Comparison of ENCODE assay signal across 29 cellular contexts in the genomic region with DNA sequence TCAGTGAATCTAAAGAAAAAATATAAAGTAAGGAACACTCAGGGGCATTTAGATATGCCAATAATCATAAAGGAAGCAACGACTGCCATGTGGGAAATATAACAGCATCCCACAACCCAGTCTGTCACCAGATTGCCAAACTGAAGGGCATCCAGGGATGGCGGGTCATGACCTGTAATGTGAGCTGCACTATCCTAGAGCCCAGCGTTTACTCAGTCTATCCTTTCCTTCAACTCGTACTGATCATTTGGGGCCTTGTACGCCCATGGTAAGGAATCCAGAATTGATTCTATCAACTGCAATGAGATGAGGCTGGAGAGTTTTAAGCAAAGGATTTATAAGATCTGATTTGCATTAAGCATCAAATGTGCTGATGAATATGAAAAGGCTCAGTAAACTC. TPM values are rescaled to one million over a fixed set of nuclear protein-coding genes. Genes with fewer than 3 reads are reported as not detected.
A peak's percentile ranks its signal among the peaks of the same experiment; 100 is the strongest.
DNase-seq lines count a peak whose midpoint lies in the region; ATAC-seq, FAIRE-seq and TF ChIP-seq lines count a peak whose summit lies in the region.
"Had no signal": no experiment of that assay in that cellular context is flagged by ENCODE, and none has a peak within 500 bp of the region (broad histone marks: within the 10 kb centered on the region; RNA-seq: fewer than 3 reads in every experiment).

No MANE protein-coding gene starts in this region.

- POLR2A ChIA-PET in K562 (lab: Yijun Ruan, JAX), result interaction anchor here (0.6 kb wide), 1 partner anchor 89 kb away, joined by 3 read pairs; no protein-coding TSS in a partner anchor

- TF ChIP-seq CTCF in HL-60 (IDR thresholded peaks at IDR 0.05; ENCODE audit: insufficient read depth, low read length) (no peak), K562 (IDR thresholded peaks at IDR 0.05 in 2 of 3, conservative IDR thresholded peaks at IDR 0.05 in 1 of 3; ENCODE audit: insufficient read depth in 2 of 3, low read depth in 1 of 3, low read length in 3 of 3) (no peak), neutrophil (IDR thresholded peaks at IDR 0.05) (no peak), tibial artery (IDR thresholded peaks at IDR 0.05) (no peak)

- H3K27me3 ChIP-seq in HL-60 (ENCODE audit: insufficient read depth, poor library complexity, severe bottlenecking), result no peaks in the 10 kb centered on the region
- no peaks in the 10 kb centered on the region for H3K27me3 ChIP-seq in K562 (ENCODE audit: control insufficient read depth in 2 of 2, insufficient read depth in 2 of 2, low read length in 2 of 2)
- no peaks in the 10 kb centered on the region for H3K27me3 ChIP-seq in neutrophil
- no peaks in the 10 kb centered on the region for H3K27me3 ChIP-seq in tibial artery
- H3K27me3 ChIP-seq: pancreas, right atrium auricular region, SJSA1, spleen had no signal

- FAIRE-seq in K562 (lab: Jason Lieb, UNC), result peak; percentile 29
- FAIRE-seq: colon, HTR-8/SVneo, keratinocyte, pancreas had no signal

- H3K9me3 ChIP-seq in K562 (replicated peaks; ENCODE audit: control insufficient read depth, insufficient read depth, low read depth, low read length), result no peaks in the 10 kb centered on the region
- no peaks in the 10 kb centered on the region for H3K9me3 ChIP-seq in neutrophil
- no peaks in the 10 kb centered on the region for H3K9me3 ChIP-seq in tibial artery
- H3K9me3 ChIP-seq: pancreas, right atrium auricular region, SJSA1, spleen had no signal

- CTCF ChIA-PET in K562 (lab: Yijun Ruan, JAX; ENCODE audit: low intra/inter-chr PET ratio), result no interaction called here

- H3K4me3 ChIP-seq in HL-60 (replicated peaks; ENCODE audit: insufficient read depth, low read length) (no peak overlapping the region), K562 (no peak overlapping the region), neutrophil (ENCODE audit: low read depth in 1 of 2, low read length in 1 of 2) (no peak overlapping the region), tibial artery (no peak overlapping the region)
- H3K4me3 ChIP-seq: pancreas, right atrium auricular region, SJSA1, spleen had no signal

- no peaks in the 10 kb centered on the region for H3K27me3 Mint-ChIP-seq in activated T-cell treated with anti-CD3 and anti-CD28 coated beads, Interleukin-2, amount 50 U/mL, for 24 hours

- TF ChIP-seq RAD21 in K562 (CRISPR knock-in tag; conservative IDR thresholded peaks at IDR 0.05 in 1 of 2, IDR thresholded peaks at IDR 0.05 in 1 of 2), result no peak

- no peak overlapping the region for H2AFZ ChIP-seq in K562 (ENCODE audit: low read depth, low read length)

- H3K4me2 ChIP-seq in K562 (ENCODE audit: insufficient read depth, low read length), result no peak overlapping the region

- H3K4me1 Mint-ChIP-seq in activated T-cell treated with anti-CD3 and anti-CD28 coated beads, Interleukin-2, amount 50 U/mL, for 24 hours (ENCODE audit: low read depth), result peaks cover 61% of the 10 kb centered on the region

- peaks cover 91% of the 10 kb centered on the region for H3K79me2 ChIP-seq in K562 (ENCODE audit: control insufficient read depth, insufficient read depth, low read length)

- H3K36me3 Mint-ChIP-seq in activated T-cell treated with anti-CD3 and anti-CD28 coated beads, Interleukin-2, amount 50 U/mL, for 24 hours (ENCODE audit: low read depth), result peaks cover 35% of the 10 kb centered on the region

- H3K9me1 ChIP-seq in K562 (ENCODE audit: control insufficient read depth, insufficient read depth, low read length), result no peaks in the 10 kb centered on the region

- no peak for TF ChIP-seq POLR2A in K562 (conservative IDR thresholded peaks at IDR 0.05)

- H3K9me3 Mint-ChIP-seq in activated T-cell treated with anti-CD3 and anti-CD28 coated beads, Interleukin-2, amount 50 U/mL, for 24 hours, result no peaks in the 10 kb centered on the region
- H3K9me3 Mint-ChIP-seq: mesothelial cell of epicardium, nephron had no signal

- in situ Hi-C loops in K562 (cut with MboI), result no loop called here

- H3K27ac ChIP-seq in HL-60 (replicated peaks) (0 out of 2 replicates have a peak overlapping the region, but pooled peaks have one; percentile 20), K562 (ENCODE audit: extremely low read depth, low read depth, low read length) (no peak overlapping the region), neutrophil (peak overlapping the region; percentile 63), tibial artery (no peak overlapping the region)
- H3K27ac ChIP-seq: pancreas, right atrium auricular region, SJSA1 had no signal

- H3K36me3 ChIP-seq in K562 (ENCODE audit: control insufficient read depth, insufficient read depth, low read length) (peaks cover 21% of the 10 kb centered on the region), neutrophil (peaks cover 9% of the 10 kb centered on the region), tibial artery (peaks cover 0 to 17% (median 0%) of the 10 kb centered on the region in 3 donors)
- H3K36me3 ChIP-seq: pancreas had no signal

- H3K27ac Mint-ChIP-seq in activated T-cell treated with anti-CD3 and anti-CD28 coated beads, Interleukin-2, amount 50 U/mL, for 24 hours, result peak overlapping the region; percentile 42
- H3K27ac Mint-ChIP-seq: mesothelial cell of epicardium had no signal

- no peak for ATAC-seq in K562
- no peak for ATAC-seq in GM19452 (IDR thresholded peaks at IDR 0.05; ENCODE audit: unreplicated experiment)
- ATAC-seq: left ventricle myocardium superior, pancreas had no signal

- intact Hi-C loops in K562 (cut with micrococcal nuclease) (no loop called here), tibial artery (cut with DNase I; ENCODE audit: low total_unique reads) (no loop called here)

- no peak overlapping the region for H3K9ac ChIP-seq in K562 (ENCODE audit: insufficient read depth in 1 of 2, low read depth in 2 of 2, low read length in 2 of 2)

- no TSS peak for BruUV-seq in K562 (replicated peaks; lab: Mats Ljungman, UMichigan)

- no peak for TF ChIP-seq EP300 in K562 (IDR thresholded peaks at IDR 0.05; ENCODE audit: low read length)

- DNase-seq in activated T-cell treated with anti-CD3 and anti-CD28 coated beads, Interleukin-2, amount 50 U/mL, for 24 hours, result no peak
- no peak for DNase-seq in activated T-cell treated with anti-CD3 and anti-CD28 coated beads for 4 hours
- DNase-seq in HL-60 (ENCODE audit: low read depth in 1 of 2, low spot score in 1 of 2), result no peak
- no peak for DNase-seq in K562 (ENCODE audit: extremely low read depth in 1 of 4, low spot score in 3 of 4)
- DNase-seq in HUDEP-2 (lab: John Stamatoyannopoulos, UW; ENCODE audit: unreplicated experiment in 76 of 76), result no peak
- DNase-seq in tibial artery, result no peak
- DNase-seq: activated CD8-positive, alpha-beta memory T cell treated with anti-CD3 and anti-CD28 coated beads, Interleukin-2, amount 50 U/mL, for 4 hours; activated gamma-delta T cell; amniotic stem cell; DMS79; effector CD8-positive, alpha-beta T cell; erythroblast; H7; left ventricle myocardium superior; NCI-H1417 treated with DMSO at 0.1 percent for 48 hours; NCI-H2107; NCI-H446 treated with DMSO at 0.1 percent for 48 hours; NCI-H82; pancreas; spleen had no signal

- no peaks in the 10 kb centered on the region for H4K20me1 ChIP-seq in K562 (replicated peaks; ENCODE audit: control insufficient read depth, insufficient read depth, low read length)

- H3K4me1 ChIP-seq in K562 (replicated peaks in 1 of 2; ENCODE audit: control insufficient read depth in 2 of 2, insufficient read depth in 2 of 2, low read length in 2 of 2), result peaks cover 3% of the 10 kb centered on the region in 2 experiments; a peak in 3 of 5 replicates
- peaks cover 58 to 59% of the 10 kb centered on the region in 2 experiments for H3K4me1 ChIP-seq in neutrophil (ENCODE audit: control insufficient read depth in 1 of 2, insufficient read depth in 1 of 2, low read depth in 1 of 2, low read length in 1 of 2)
- H3K4me1 ChIP-seq in tibial artery, result peaks cover 0 to 54% (median 17%) of the 10 kb centered on the region in 4 donors

- no peak overlapping the region for H3K4me3 Mint-ChIP-seq in activated T-cell treated with anti-CD3 and anti-CD28 coated beads, Interleukin-2, amount 50 U/mL, for 24 hours
- H3K4me3 Mint-ChIP-seq: mesothelial cell of epicardium had no signal

- 76% methylated on average over 5 of the region's 5 CpGs for WGBS in K562 (ENCODE audit: insufficient coverage, low coverage, missing lambda C conversion rate)

RNA-seq across cellular contexts. Expression of a gene that starts 5.3 kb away (rescaled TPM):
- 144 and 200 TPM in 2 replicates for total RNA-seq in K562 (2011; cell fraction: chromatin; rRNA removed; ENCODE audit: low replicate concordance)
- total RNA-seq in K562 (2011; cell fraction: nucleolus; rRNA removed), result 104 and 109 TPM in 2 replicates
- total RNA-seq in K562 (2011; cell fraction: nucleoplasm; rRNA removed), result 81.8 and 94.8 TPM in 2 replicates
- total RNA-seq in K562 (2014; rRNA removed) (27.8 and 30.4 TPM in 2 replicates), K562 (2014; rRNA removed; fragmentation: Illumina TruSeq; extraction: Trizol) (30.8 and 31.4 TPM in 2 replicates), K562 (2015; rRNA removed; fragmentation: Illumina TruSeq; extraction: Trizol) (33.2 and 33.3 TPM in 2 replicates), K562 (2021) (52.4 and 55.9 TPM in 2 replicates)
- polyA plus RNA-seq in K562 (2011; rRNA removed) (70.3 and 92.0 TPM in 2 replicates), K562 (2014; fragmentation: Illumina TruSeq; extraction: Trizol) (49.1 and 53.7 TPM in 2 replicates), K562 (2014; fragmentation: Nextera tagmentation; extraction: Ambion mirVana) (1 to 10 TPM; 2.3 to 3.6 TPM), K562 (2014; rRNA removed) (54.4 and 55.0 TPM in 2 replicates)
- 72.8 and 74.0 TPM in 2 replicates for polyA plus RNA-seq in K562 (2011; cell fraction: cytosol; rRNA removed)
- 202 and 245 TPM in 2 replicates for polyA plus RNA-seq in K562 (2011; cell fraction: nucleus; rRNA removed)
- 41.4 and 126 TPM in 2 replicates for polyA plus RNA-seq in K562 (2012)
- polyA minus RNA-seq in K562 (2011; rRNA and poly(A)+ RNA removed), result 79.0 and 79.5 TPM in 2 replicates
- polyA minus RNA-seq in K562 (2011; cell fraction: cytosol; rRNA and poly(A)+ RNA removed), result 42.6 and 43.7 TPM in 2 replicates
- polyA minus RNA-seq in K562 (2011; cell fraction: nucleus; rRNA and poly(A)+ RNA removed), result 37.8 and 72.4 TPM in 2 replicates

RNA-seq across cellular contexts. Expression of a gene that starts 59.8 kb away (rescaled TPM):
- 8.9 and 14.8 TPM in 2 replicates for total RNA-seq in K562 (2011; cell fraction: chromatin; rRNA removed; ENCODE audit: low replicate concordance)
- 12.9 and 17.7 TPM in 2 replicates for total RNA-seq in K562 (2011; cell fraction: nucleolus; rRNA removed)
- 14.7 and 15.8 TPM in 2 replicates for total RNA-seq in K562 (2011; cell fraction: nucleoplasm; rRNA removed)
- total RNA-seq in K562 (2014; rRNA removed) (10.1 and 13.3 TPM in 2 replicates), K562 (2014; rRNA removed; fragmentation: Illumina TruSeq; extraction: Trizol) (8.6 and 9.7 TPM in 2 replicates), K562 (2015; rRNA removed; fragmentation: Illumina TruSeq; extraction: Trizol) (10.9 and 11.2 TPM in 2 replicates), K562 (2021) (9.8 and 10.4 TPM in 2 replicates)
- polyA plus RNA-seq in K562 (2011; rRNA removed) (6.9 and 8.8 TPM in 2 replicates), K562 (2014; fragmentation: Illumina TruSeq; extraction: Trizol) (10.3 and 11.0 TPM in 2 replicates), K562 (2014; fragmentation: Nextera tagmentation; extraction: Ambion mirVana) (1 to 10 TPM; 7.3 to 9.1 TPM), K562 (2014; rRNA removed) (5.5 and 6.9 TPM in 2 replicates)
- 6.7 and 7.4 TPM in 2 replicates for polyA plus RNA-seq in K562 (2011; cell fraction: cytosol; rRNA removed)
- polyA plus RNA-seq in K562 (2011; cell fraction: nucleus; rRNA removed), result 11.6 and 12.1 TPM in 2 replicates
- polyA plus RNA-seq in K562 (2012), result 12.0 and 25.9 TPM in 2 replicates
- polyA minus RNA-seq in K562 (2011; rRNA and poly(A)+ RNA removed), result 5.5 TPM in 2 replicates
- polyA minus RNA-seq in K562 (2011; cell fraction: cytosol; rRNA and poly(A)+ RNA removed), result 4.8 and 5.4 TPM in 2 replicates
- 2.7 and 3.4 TPM in 2 replicates for polyA minus RNA-seq in K562 (2011; cell fraction: nucleus; rRNA and poly(A)+ RNA removed)

Comparison
In these comparisons a context has a peak if more than half of its experiments do, and no peak if none do; other contexts are left out.
1. H3K27ac ChIP-seq: peak in HL-60 (single experiment) and neutrophil (single experiment); none in K562 (single experiment) and tibial artery (0 of 2).